In the genomic region with DNA sequence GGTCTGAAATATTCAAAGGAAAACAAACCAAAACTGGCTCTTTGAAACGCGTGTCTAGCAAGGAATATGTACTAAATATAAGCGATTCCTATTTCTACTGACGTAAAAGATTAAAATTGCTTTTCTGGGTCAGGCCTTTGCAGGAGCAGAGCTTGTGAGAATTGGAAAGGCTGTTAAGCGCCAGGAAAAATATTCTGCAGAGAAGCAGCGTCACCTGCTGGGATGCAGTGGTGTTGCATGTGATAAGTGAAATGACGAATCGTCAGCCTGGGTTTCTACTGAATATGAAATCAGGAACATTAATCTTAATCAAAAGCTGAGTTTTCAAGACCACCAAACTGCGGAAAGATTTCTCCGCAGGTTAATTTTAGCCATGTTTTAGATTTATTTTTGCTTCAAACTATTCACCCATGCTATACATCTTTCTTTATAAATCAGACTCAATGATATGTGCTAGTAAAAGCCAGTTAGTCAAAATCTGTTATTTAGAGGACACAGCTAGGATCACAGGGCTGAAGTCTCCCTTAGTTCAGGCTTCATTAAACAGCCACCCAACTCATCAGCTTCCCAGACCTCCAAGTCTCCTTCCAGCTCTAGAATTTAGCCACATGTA, we compare ENCODE assay signal across 8 cellular contexts.
A peak's percentile ranks its signal among the peaks of the same experiment; 100 is the strongest.
DNase-seq lines count a peak whose midpoint lies in the region; ATAC-seq, FAIRE-seq and TF ChIP-seq lines count a peak whose summit lies in the region.

No MANE protein-coding gene starts in this region.

- no peak overlapping the region for H3K4me3 Mint-ChIP-seq in activated naive CD8-positive, alpha-beta T cell treated with anti-CD3 and anti-CD28 coated beads, Interleukin-2, amount 50 U/mL, for 24 hours

- WGBS in heart left ventricle, 4 donors, result 3 to 49% (median 39%) methylated on average over 10 of the region's 10 CpGs
- 7% methylated on average over 10 of the region's 10 CpGs for WGBS in prostate gland

- DNase-seq in GM12892 (ENCODE audit: insufficient read length) (no peak), HUDEP-2 (lab: John Stamatoyannopoulos, UW; ENCODE audit: unreplicated experiment in 76 of 76) (peak in 51 of 76 experiments; percentile 3 to 67 (median 31)), RPMI8226 (peak; percentile 61), heart left ventricle (peak in 4 of 5 donors; percentile 21 to 67 (median 49)), prostate gland (ENCODE audit: low spot score) (peak; percentile 40)
- DNase-seq in activated naive CD8-positive, alpha-beta T cell treated with anti-CD3 and anti-CD28 coated beads, Interleukin-2, amount 50 U/mL, for 24 hours, result peak; percentile 38

- H3K4me3 ChIP-seq in heart left ventricle, result no peak overlapping the region
- H3K4me3 ChIP-seq in prostate gland, result no peak overlapping the region

- no peaks in the 10 kb centered on the region for H3K36me3 Mint-ChIP-seq in activated naive CD8-positive, alpha-beta T cell treated with anti-CD3 and anti-CD28 coated beads, Interleukin-2, amount 50 U/mL, for 24 hours (ENCODE audit: low read depth)

- H3K9me3 ChIP-seq in heart left ventricle (no peaks in the 10 kb centered on the region), prostate gland (no peaks in the 10 kb centered on the region)

- peaks cover 12% of the 10 kb centered on the region for H3K27me3 Mint-ChIP-seq in activated naive CD8-positive, alpha-beta T cell treated with anti-CD3 and anti-CD28 coated beads, Interleukin-2, amount 50 U/mL, for 24 hours

- no peaks in the 10 kb centered on the region for H3K4me1 Mint-ChIP-seq in activated naive CD8-positive, alpha-beta T cell treated with anti-CD3 and anti-CD28 coated beads, Interleukin-2, amount 50 U/mL, for 24 hours

- TF ChIP-seq CTCF in 22Rv1 (IDR thresholded peaks at IDR 0.05) (peak; percentile 85), heart left ventricle (IDR thresholded peaks at IDR 0.05) (peak; percentile 52 to 99 (median 88)), prostate gland (IDR thresholded peaks at IDR 0.05) (peak; percentile 81 to 93 (median 91))

- no peak for ATAC-seq in activated naive CD8-positive, alpha-beta T cell treated with anti-CD3 and anti-CD28 coated beads, Interleukin-2, amount 50 U/mL, for 24 hours
- ATAC-seq in heart left ventricle (peak in 3 of 4 donors; percentile 36 to 68 (median 65)), HG02884 (IDR thresholded peaks at IDR 0.05; ENCODE audit: unreplicated experiment) (no peak)

- no peaks in the 10 kb centered on the region for H3K9me3 Mint-ChIP-seq in activated naive CD8-positive, alpha-beta T cell treated with anti-CD3 and anti-CD28 coated beads, Interleukin-2, amount 50 U/mL, for 24 hours

- H3K4me1 ChIP-seq in heart left ventricle (peaks cover 0 to 5% (median 0%) of the 10 kb centered on the region in 12 donors), prostate gland (replicated peaks) (no peaks in the 10 kb centered on the region)

- H3K36me3 ChIP-seq in heart left ventricle (no peaks in the 10 kb centered on the region), prostate gland (no peaks in the 10 kb centered on the region)

- H3K27ac Mint-ChIP-seq in activated naive CD8-positive, alpha-beta T cell treated with anti-CD3 and anti-CD28 coated beads, Interleukin-2, amount 50 U/mL, for 24 hours, result no peak overlapping the region

- TF ChIP-seq POLR2A in GM12892 (IDR thresholded peaks at IDR 0.05; ENCODE audit: low read depth, low read length) (no peak), heart left ventricle (IDR thresholded peaks at IDR 0.05) (no peak), prostate gland (IDR thresholded peaks at IDR 0.05) (no peak)

- H3K27me3 ChIP-seq in heart left ventricle, result peaks cover 0 to 3% (median 0%) of the 10 kb centered on the region in 9 donors
- H3K27me3 ChIP-seq in prostate gland (replicated peaks; ENCODE audit: insufficient read depth), result no peaks in the 10 kb centered on the region

- intact Hi-C loops in heart left ventricle (cut with DNase I), result loop anchor here in 8 of 10 donors (1.0 to 10.0 kb wide), 11 partner anchors 59 to 760 kb away; no protein-coding TSS in a partner anchor
- intact Hi-C loops in prostate gland (cut with DNase I), result loop anchor here (2.0 kb wide), 1 partner anchor 710 kb away; no protein-coding TSS in a partner anchor

- H3K27ac ChIP-seq in 22Rv1, result no peak overlapping the region
- no peak overlapping the region for H3K27ac ChIP-seq in heart left ventricle
- no peak overlapping the region for H3K27ac ChIP-seq in prostate gland

- peak; percentile 27 for FAIRE-seq in GM12892 (lab: Jason Lieb, UNC)

Comparison
In these comparisons a context has a peak if more than half of its experiments do, and no peak if none do; other contexts are left out.
1. ATAC-seq: peak in heart left ventricle (3 of 4); none in activated naive CD8-positive, alpha-beta T cell treated with anti-CD3 and anti-CD28 coated beads, Interleukin-2, amount 50 U/mL, for 24 hours (single experiment) and HG02884 (single experiment).
2. Peak in every context shown above with its lines, with median percentiles within 50 percentile points of each other: CTCF ChIP-seq.